In the genomic region with DNA sequence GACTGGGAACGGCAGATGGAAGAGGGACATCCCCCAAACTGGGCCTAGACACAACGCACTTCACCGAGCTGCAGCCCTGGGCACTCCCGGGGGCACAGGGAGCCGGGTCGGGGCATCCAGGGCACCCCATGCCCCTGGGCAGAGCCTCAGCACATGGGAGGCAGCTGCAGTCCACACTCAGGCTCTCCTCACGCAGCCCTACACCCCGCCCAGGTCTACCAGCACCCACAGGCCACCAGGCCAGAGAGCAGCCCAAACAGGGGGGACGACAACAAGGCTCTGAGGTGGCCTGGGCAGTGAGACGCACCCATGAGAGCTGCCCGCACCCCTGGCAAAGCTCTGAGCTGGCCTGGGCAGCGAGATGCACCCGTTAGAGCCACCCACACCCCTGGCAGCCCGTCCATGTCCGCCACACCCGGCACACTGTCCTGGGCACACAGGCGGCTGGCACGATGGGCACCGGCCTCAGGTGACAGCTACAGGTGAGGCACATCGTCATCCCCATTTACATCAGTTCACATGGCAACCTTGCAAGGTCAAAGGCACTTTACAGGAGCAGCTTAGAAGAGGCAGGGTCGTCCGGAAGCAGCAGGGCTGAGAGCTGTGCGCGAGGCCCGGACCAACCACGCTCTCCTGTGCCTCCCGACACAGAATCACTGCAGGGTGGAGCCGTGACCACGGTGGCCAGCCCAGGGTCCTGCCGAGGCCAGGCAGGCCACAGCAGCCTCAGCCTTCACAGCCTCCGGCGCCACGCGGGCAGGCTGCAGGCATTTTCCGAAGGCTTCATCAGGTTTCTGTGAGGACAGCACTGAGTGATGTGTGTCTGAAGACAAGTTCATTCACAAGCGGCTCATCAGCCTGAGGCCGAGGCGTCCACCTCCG, we compare ENCODE assay signal across 20 cellular contexts.
A peak's percentile ranks its signal among the peaks of the same experiment; 100 is the strongest.
DNase-seq lines count a peak whose midpoint lies in the region; ATAC-seq, FAIRE-seq and TF ChIP-seq lines count a peak whose summit lies in the region.
"Had no signal": no experiment of that assay in that cellular context is flagged by ENCODE, and none has a peak within 500 bp of the region (broad histone marks: within the 10 kb centered on the region; RNA-seq: fewer than 3 reads in every experiment).

No MANE protein-coding gene starts in this region.

- H3K36me3 ChIP-seq in heart left ventricle, result peaks cover 0 to 6% (median 0%) of the 10 kb centered on the region in 9 donors
- H3K36me3 ChIP-seq: pancreas had no signal

- intact Hi-C loops in heart left ventricle (cut with DNase I), result no loop called here

- peaks cover 0 to 22% (median 4%) of the 10 kb centered on the region in 12 donors for H3K4me1 ChIP-seq in heart left ventricle
- H3K4me1 ChIP-seq: pancreas had no signal

- H3K36me3 Mint-ChIP-seq in activated naive CD4-positive, alpha-beta T cell treated with anti-CD3 and anti-CD28 coated beads, Interleukin-2, amount 10 ng/mL, durations not matched to agents 7 days and 5 days, result no peaks in the 10 kb centered on the region
- no peaks in the 10 kb centered on the region for H3K36me3 Mint-ChIP-seq in natural killer cell treated with Interleukin-12 subunit alpha and Interleukin-12 subunit beta and Interleukin-15 and Interleukin-18, amount 100 ng/mL, for 72 hours
- H3K36me3 Mint-ChIP-seq: activated naive CD4-positive, alpha-beta T cell treated with anti-CD3 and anti-CD28 coated beads, Interleukin-2, amount 50 U/mL, for 72 hours; brain had no signal

- no peak for TF ChIP-seq POLR2A in heart left ventricle (IDR thresholded peaks at IDR 0.05)

- H3K4me3 ChIP-seq in heart left ventricle, result no peak overlapping the region
- H3K4me3 ChIP-seq: pancreas had no signal

- TF ChIP-seq CTCF in heart left ventricle (IDR thresholded peaks at IDR 0.05), result no peak

- no peaks in the 10 kb centered on the region for H3K27me3 Mint-ChIP-seq in activated naive CD4-positive, alpha-beta T cell treated with anti-CD3 and anti-CD28 coated beads, Interleukin-2, amount 10 ng/mL, durations not matched to agents 7 days and 5 days
- peaks cover 0 to 14% of the 10 kb centered on the region in 2 donors for H3K27me3 Mint-ChIP-seq in natural killer cell treated with Interleukin-12 subunit alpha and Interleukin-12 subunit beta and Interleukin-15 and Interleukin-18, amount 100 ng/mL, for 72 hours
- H3K27me3 Mint-ChIP-seq: brain; CD8-positive, alpha-beta memory T cell; dendritic cell treated with granulocyte-macrophage colony-stimulating factor and Interleukin-4, amounts not matched to agents 40 ng/mL and 50 ng/mL, for 4 days; stimulated activated naive CD8-positive, alpha-beta T cell treated with anti-CD3 and anti-CD28 coated beads, Interleukin-15, Interleukin-2, amounts not matched to agents 100 ng/mL and 50 ng/mL, for 24 hours had no signal

- H3K27ac ChIP-seq in heart left ventricle, result no peak overlapping the region
- H3K27ac ChIP-seq: pancreas had no signal

- no peaks in the 10 kb centered on the region for H3K9me3 Mint-ChIP-seq in activated naive CD4-positive, alpha-beta T cell treated with anti-CD3 and anti-CD28 coated beads, Interleukin-2, amount 10 ng/mL, durations not matched to agents 7 days and 5 days
- no peaks in the 10 kb centered on the region for H3K9me3 Mint-ChIP-seq in natural killer cell treated with Interleukin-12 subunit alpha and Interleukin-12 subunit beta and Interleukin-15 and Interleukin-18, amount 100 ng/mL, for 72 hours
- H3K9me3 Mint-ChIP-seq: activated naive CD4-positive, alpha-beta T cell treated with anti-CD3 and anti-CD28 coated beads, Interleukin-2, amount 50 U/mL, for 72 hours; brain; CD8-positive, alpha-beta memory T cell; dendritic cell treated with granulocyte-macrophage colony-stimulating factor and Interleukin-4, amounts not matched to agents 40 ng/mL and 50 ng/mL, for 4 days; stimulated activated naive CD8-positive, alpha-beta T cell treated with anti-CD3 and anti-CD28 coated beads, Interleukin-15, Interleukin-2, amounts not matched to agents 100 ng/mL and 50 ng/mL, for 24 hours had no signal

- ATAC-seq in heart left ventricle (no peak), GM21576 (IDR thresholded peaks at IDR 0.05; ENCODE audit: unreplicated experiment) (no peak), HG02588 (IDR thresholded peaks at IDR 0.05; ENCODE audit: unreplicated experiment) (no peak)
- no peak for ATAC-seq in natural killer cell treated with Interleukin-12 subunit alpha and Interleukin-12 subunit beta and Interleukin-15 and Interleukin-18, amount 100 ng/mL, for 72 hours
- ATAC-seq: activated naive CD4-positive, alpha-beta T cell treated with anti-CD3 and anti-CD28 coated beads, Interleukin-2, amount 50 U/mL, for 72 hours; esophagus mucosa; pancreas had no signal

- WGBS in heart left ventricle, 4 donors, result 94 to 97% (median 95%) methylated on average over 36 to 39 of the region's 39 CpGs

- H3K4me3 Mint-ChIP-seq in activated naive CD4-positive, alpha-beta T cell treated with anti-CD3 and anti-CD28 coated beads, Interleukin-2, amount 10 ng/mL, durations not matched to agents 7 days and 5 days, result no peak overlapping the region
- H3K4me3 Mint-ChIP-seq in natural killer cell treated with Interleukin-12 subunit alpha and Interleukin-12 subunit beta and Interleukin-15 and Interleukin-18, amount 100 ng/mL, for 72 hours, result no peak overlapping the region
- H3K4me3 Mint-ChIP-seq: brain; CD8-positive, alpha-beta memory T cell; dendritic cell treated with granulocyte-macrophage colony-stimulating factor and Interleukin-4, amounts not matched to agents 40 ng/mL and 50 ng/mL, for 4 days; stimulated activated naive CD8-positive, alpha-beta T cell treated with anti-CD3 and anti-CD28 coated beads, Interleukin-15, Interleukin-2, amounts not matched to agents 100 ng/mL and 50 ng/mL, for 24 hours had no signal

- DNase-seq in activated naive CD4-positive, alpha-beta T cell treated with anti-CD3 and anti-CD28 coated beads, Interleukin-2, amount 10 ng/mL, durations not matched to agents 7 days and 5 days, result peak; percentile 12
- DNase-seq in activated naive CD4-positive, alpha-beta T cell (lab: John Stamatoyannopoulos, UW), result no peak
- DNase-seq in heart left ventricle, result peak; percentile 4 to 51 (median 17)
- DNase-seq in natural killer cell treated with Interleukin-12 subunit alpha and Interleukin-12 subunit beta and Interleukin-15 and Interleukin-18, amount 100 ng/mL, for 72 hours (ENCODE audit: low spot score), result peak; percentile 35
- DNase-seq in urothelium cell line (ENCODE audit: low spot score), result no peak
- DNase-seq in NCI-H446 treated with DMSO at 0.1 percent for 48 hours (lab: John Stamatoyannopoulos, UW), result no peak
- DNase-seq: activated CD4-positive, CD25-positive, alpha-beta regulatory T cell; EL; KBM-7; NCI-H1105; SHP77 had no signal

- H3K9me3 ChIP-seq in heart left ventricle, result no peaks in the 10 kb centered on the region
- H3K9me3 ChIP-seq: pancreas had no signal

- FAIRE-seq in urothelium cell line (lab: Jason Lieb, UNC), result peak; percentile 95
- FAIRE-seq: pancreas had no signal

- no peaks in the 10 kb centered on the region for H3K27me3 ChIP-seq in heart left ventricle
- H3K27me3 ChIP-seq: pancreas had no signal

- H3K4me1 Mint-ChIP-seq in activated naive CD4-positive, alpha-beta T cell treated with anti-CD3 and anti-CD28 coated beads, Interleukin-2, amount 10 ng/mL, durations not matched to agents 7 days and 5 days, result no peaks in the 10 kb centered on the region
- peaks cover 22 to 33% of the 10 kb centered on the region in 2 donors for H3K4me1 Mint-ChIP-seq in natural killer cell treated with Interleukin-12 subunit alpha and Interleukin-12 subunit beta and Interleukin-15 and Interleukin-18, amount 100 ng/mL, for 72 hours (ENCODE audit: low read depth in 2 of 2)

- H3K27ac Mint-ChIP-seq in activated naive CD4-positive, alpha-beta T cell treated with anti-CD3 and anti-CD28 coated beads, Interleukin-2, amount 10 ng/mL, durations not matched to agents 7 days and 5 days, result no peak overlapping the region
- H3K27ac Mint-ChIP-seq in natural killer cell treated with Interleukin-12 subunit alpha and Interleukin-12 subunit beta and Interleukin-15 and Interleukin-18, amount 100 ng/mL, for 72 hours, result no peak overlapping the region
- H3K27ac Mint-ChIP-seq: dendritic cell treated with granulocyte-macrophage colony-stimulating factor and Interleukin-4, amounts not matched to agents 40 ng/mL and 50 ng/mL, for 4 days; stimulated activated naive CD8-positive, alpha-beta T cell treated with anti-CD3 and anti-CD28 coated beads, Interleukin-15, Interleukin-2, amounts not matched to agents 100 ng/mL and 50 ng/mL, for 24 hours had no signal

- CTCF ChIA-PET in activated naive CD4-positive, alpha-beta T cell treated with anti-CD3 and anti-CD28 coated beads, Interleukin-2, amount 10 ng/mL, durations not matched to agents 7 days and 5 days (lab: Charles Lee), result no interaction called here

Comparison
In these comparisons a context has a peak if more than half of its experiments do, and no peak if none do; other contexts are left out.
1. DNase-seq: peak in activated naive CD4-positive, alpha-beta T cell treated with anti-CD3 and anti-CD28 coated beads, Interleukin-2, amount 10 ng/mL, durations not matched to agents 7 days and 5 days (single experiment), heart left ventricle (5 of 5) and natural killer cell treated with Interleukin-12 subunit alpha and Interleukin-12 subunit beta and Interleukin-15 and Interleukin-18, amount 100 ng/mL, for 72 hours (single experiment); none in activated naive CD4-positive, alpha-beta T cell (0 of 4), urothelium cell line (single experiment) and NCI-H446 treated with DMSO at 0.1 percent for 48 hours (single experiment).